ENCODE assay signal across 16 cellular contexts in genomic region chr5:102283111-102283797, GRCh38. TPM values are rescaled to one million over a fixed set of nuclear protein-coding genes. Genes with fewer than 3 reads are reported as not detected.
DNase-seq lines count a peak whose midpoint lies in the region; ATAC-seq, FAIRE-seq and TF ChIP-seq lines count a peak whose summit lies in the region.
"Had no signal": no experiment of that assay in that cellular context is flagged by ENCODE, and none has a peak within 500 bp of the region (broad histone marks: within the 10 kb centered on the region; RNA-seq: fewer than 3 reads in every experiment).

No MANE protein-coding gene starts in this region.

- TF ChIP-seq CTCF in GM12878 (IDR thresholded peaks at IDR 0.05 in 2 of 3, conservative IDR thresholded peaks at IDR 0.05 in 1 of 3; ENCODE audit: control insufficient read depth in 2 of 3, extremely low read depth in 1 of 3, insufficient read depth in 1 of 3, low read depth in 3 of 3, low read length in 3 of 3): no peak

- in situ Hi-C loops in KBM-7 (cut with MboI; ENCODE audit: low pct_unique_long_range_greater_than_20kb, low sequenced_read_pairs): no loop called here
- in situ Hi-C loops in GM12878 (cut with MboI): no loop called here

- TF ChIP-seq EP300 in GM12878 (IDR thresholded peaks at IDR 0.05; ENCODE audit: borderline replicate concordance in 1 of 2, control insufficient read depth in 1 of 2, low read depth in 2 of 2, low read length in 2 of 2): no peak

- ATAC-seq in GM18517 (IDR thresholded peaks at IDR 0.05; ENCODE audit: unreplicated experiment) (peak; percentile 66), GM21786 (IDR thresholded peaks at IDR 0.05; ENCODE audit: unreplicated experiment) (peak; percentile 49), GM12878 (peak; percentile 43)

- TF ChIP-seq POLR2A in GM12878 (IDR thresholded peaks at IDR 0.05; ENCODE audit: low read depth, low read length): no peak

- peak; percentile 54 for FAIRE-seq in GM12878 (lab: Jason Lieb, UNC)

- H3K4me1 ChIP-seq in GM12878 (ENCODE audit: control insufficient read depth, insufficient read depth, low read length): no peaks in the 10 kb centered on the region
- H3K4me1 ChIP-seq: right atrium auricular region had no signal

- CTCF ChIA-PET in GM12878 (lab: Yijun Ruan, JAX): no interaction called here

- no TSS peak for BruUV-seq in GM12878 (replicated peaks; lab: Mats Ljungman, UMichigan)

- no peak overlapping the region for H3K4me3 ChIP-seq in GM12878
- H3K4me3 ChIP-seq: dorsolateral prefrontal cortex, right atrium auricular region had no signal

- TF ChIP-seq RAD21 in GM12878 (IDR thresholded peaks at IDR 0.05; ENCODE audit: insufficient read depth, low read depth, low read length): no peak

- H3K79me2 ChIP-seq in GM12878 (ENCODE audit: control insufficient read depth, insufficient read depth, low read length): no peaks in the 10 kb centered on the region

- 40% methylated on average over 2 of the region's 2 CpGs for WGBS in GM12878 (ENCODE audit: insufficient coverage, insufficient replicate concordance, low lambda C conversion rate, missing lambda C conversion rate)

- DNase-seq in KBM-7: peak; percentile 70
- no peak for DNase-seq in GM12878 (ENCODE audit: low read depth, low spot score)
- no peak for DNase-seq in NCI-H187 (lab: John Stamatoyannopoulos, UW)
- DNase-seq in NCI-H510A treated with DMSO at 0.1 percent for 48 hours (lab: John Stamatoyannopoulos, UW): no peak
- DNase-seq in anterior cingulate cortex (lab: John Stamatoyannopoulos, UW): no peak
- no peak for DNase-seq in COR-L47 (lab: John Stamatoyannopoulos, UW)
- DNase-seq: activated CD4-positive, alpha-beta T cell treated with anti-CD3 and anti-CD28 coated beads for 4 hours; amygdala; dorsolateral prefrontal cortex; IMR-90; NCI-H1694; stimulated activated CD4-positive, alpha-beta T cell treated with anti-CD3 and anti-CD28 coated beads, Interleukin-4, amount 100 ng/mL, for 4 hours had no signal

- no peaks in the 10 kb centered on the region for H3K36me3 ChIP-seq in GM12878 (ENCODE audit: control insufficient read depth in 2 of 2, insufficient read depth in 2 of 2, low read length in 1 of 2)
- H3K36me3 ChIP-seq: right atrium auricular region had no signal

- no peak overlapping the region for H3K27ac ChIP-seq in GM12878 (ENCODE audit: control insufficient read depth, insufficient read depth)
- H3K27ac ChIP-seq: C4-2B, right atrium auricular region had no signal

- intact Hi-C loops in GM12878 (cut with micrococcal nuclease; ENCODE audit: unreplicated experiment): no loop called here

- H3K4me2 ChIP-seq in GM12878 (ENCODE audit: control insufficient read depth, insufficient read depth): no peak overlapping the region

- RAD21 ChIA-PET in GM12878 (lab: Charles Lee; ENCODE audit: unreplicated experiment): no interaction called here

- no peak overlapping the region for H2AFZ ChIP-seq in GM12878 (ENCODE audit: control insufficient read depth, low read depth, low read length)

- H3K9me3 ChIP-seq in GM12878 (replicated peaks; ENCODE audit: control insufficient read depth, insufficient read depth, low read length): no peaks in the 10 kb centered on the region
- H3K9me3 ChIP-seq: right atrium auricular region had no signal

- no peaks in the 10 kb centered on the region for H4K20me1 ChIP-seq in GM12878 (ENCODE audit: control insufficient read depth, insufficient read depth)

- no peaks in the 10 kb centered on the region for H3K27me3 ChIP-seq in GM12878 (replicated peaks in 1 of 2; ENCODE audit: control insufficient read depth in 2 of 2, insufficient read depth in 2 of 2, low read length in 1 of 2)
- H3K27me3 ChIP-seq: dorsolateral prefrontal cortex, right atrium auricular region had no signal

- SMC1A ChIA-PET in GM12878 (lab: Charles Lee; ENCODE audit: uncharacterized antibody, unreplicated experiment): interaction anchor here (0.6 to 1.1 kb wide), 2 partner anchors 13 to 14 kb away, joined by 3 read pairs; partner anchors contain the start of gene SLCO4C1

- POLR2A ChIA-PET in GM12878 (lab: Charles Lee): interaction anchor here (1.3 kb wide), 1 partner anchor 11 kb away, joined by 3 read pairs; no protein-coding TSS in a partner anchor

- H3K9ac ChIP-seq in GM12878 (ENCODE audit: control insufficient read depth, insufficient read depth, low read length): no peak overlapping the region

TF ChIP-seq in GM12878, 131 proteins besides CTCF, POLR2A, EP300 and RAD21:
- TF ChIP-seq SIN3A (IDR thresholded peaks at IDR 0.05; ENCODE audit: low read depth, low read length): no peak
- TF ChIP-seq HDGF (IDR thresholded peaks at IDR 0.05): no peak
- TF ChIP-seq BCL11A (IDR thresholded peaks at IDR 0.05; ENCODE audit: low read depth, low read length): no peak
- no peak for TF ChIP-seq STAT1 (conservative IDR thresholded peaks at IDR 0.05)
- TF ChIP-seq MXI1 (IDR thresholded peaks at IDR 0.05; ENCODE audit: low read depth, low read length): no peak

RNA-seq across cellular contexts. Expression of gene SLCO4C1, which starts 12.8 kb away (rescaled TPM):
- 0.17 and 0.19 TPM in 2 replicates for total RNA-seq in GM12878 (2013; cell fraction: nucleolus; rRNA removed)
- total RNA-seq in GM12878 (2014; rRNA removed) (0.93 and 0.96 TPM in 2 replicates), GM12878 (2014; rRNA removed; fragmentation: Illumina TruSeq; extraction: Trizol) (0.81 and 0.92 TPM in 2 replicates), GM12878 (2021) (0.72 and 0.87 TPM in 2 replicates)
- 0.20 TPM for polyA plus RNA-seq in GM12878 (2011; ENCODE audit: low read depth)
- polyA plus RNA-seq in GM12878 (2011; rRNA removed) (3.9 and 5.8 TPM in 2 replicates), GM12878 (2014; fragmentation: Illumina TruSeq; extraction: Trizol) (0.85 and 1.0 TPM in 2 replicates), GM12878 (2014; fragmentation: Nextera tagmentation; extraction: Ambion mirVana) (under 1 TPM; 0.14 to 0.20 TPM), GM12878 (2014; rRNA removed) (0.58 and 0.85 TPM in 2 replicates), GM12878 (2016; fragmentation: Nextera tagmentation; extraction: Ambion mirVana) (under 1 TPM; 0.12 to 0.14 TPM)
- 1.7 TPM in 2 replicates for polyA plus RNA-seq in GM12878 (2011; cell fraction: cytosol; rRNA removed)
- 1.4 and 1.7 TPM in 2 replicates for polyA plus RNA-seq in GM12878 (2011; cell fraction: nucleus; rRNA removed)
- 0.34 and 0.56 TPM in 2 replicates for polyA plus RNA-seq in GM12878 (2012)
- polyA minus RNA-seq in GM12878 (2011; rRNA and poly(A)+ RNA removed): 3.9 and 4.5 TPM in 2 replicates
- polyA minus RNA-seq in GM12878 (2011; cell fraction: cytosol; rRNA and poly(A)+ RNA removed): 1.6 and 3.0 TPM in 2 replicates
- polyA minus RNA-seq in GM12878 (2011; cell fraction: nucleus; rRNA and poly(A)+ RNA removed): 2.4 and 3.6 TPM in 2 replicates
- total RNA-seq: IMR-90 had no signal
- polyA plus RNA-seq: IMR-90 had no signal
